Comparison of ENCODE assay signal across 23 cellular contexts in the genomic region with DNA sequence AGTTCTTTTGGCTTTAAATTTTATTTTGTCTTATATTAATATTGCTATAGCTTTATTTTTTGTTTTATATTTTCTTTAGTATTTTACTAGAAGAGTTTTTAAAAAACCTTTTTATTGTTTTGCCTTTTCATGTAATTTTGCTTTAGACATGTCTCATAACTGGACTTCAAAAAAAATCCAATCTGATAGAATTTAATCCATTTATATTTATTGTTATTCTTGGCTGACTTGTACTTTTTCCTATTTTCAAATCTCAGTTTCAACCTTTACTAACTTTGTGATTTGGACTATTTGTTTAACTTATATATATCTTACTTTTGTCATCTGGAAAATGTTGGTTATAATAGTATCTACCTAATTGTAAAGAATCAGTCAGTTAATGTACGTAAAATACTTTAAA.
"Had no signal": no experiment of that assay in that cellular context is flagged by ENCODE, and none has a peak within 500 bp of the region (broad histone marks: within the 10 kb centered on the region; RNA-seq: fewer than 3 reads in every experiment).

No MANE protein-coding gene starts in this region.

- H3K36me3 ChIP-seq: esophagus muscularis mucosa, gastroesophageal sphincter, heart right ventricle, left lung, lower lobe of right lung had no signal

- DNase-seq: dermis blood vessel endothelial cell; dorsolateral prefrontal cortex; effector CD4-positive, alpha-beta T cell; effector memory CD4-positive, alpha-beta T cell; foreskin keratinocyte; glutamatergic neuron; head of caudate nucleus; heart right ventricle; hippocampal formation; left cardiac atrium; left lung; left ventricle myocardium superior; lower lobe of right lung; mesenchymal stem cell; midbrain; naive thymus-derived CD4-positive, alpha-beta T cell had no signal

- H3K27me3 ChIP-seq: dorsolateral prefrontal cortex, esophagus muscularis mucosa, foreskin keratinocyte, gastroesophageal sphincter had no signal

- H3K4me3 ChIP-seq: coronary artery, dorsolateral prefrontal cortex, esophagus muscularis mucosa, gastroesophageal sphincter, heart right ventricle, left lung, lower lobe of right lung had no signal

- ATAC-seq: foreskin keratinocyte; gastroesophageal sphincter; heart right ventricle; left cardiac atrium; left lung; left ventricle myocardium superior; lower lobe of right lung; naive thymus-derived CD4-positive, alpha-beta T cell had no signal

- FAIRE-seq: colon, endothelial cell of umbilical vein, islet of Langerhans, keratinocyte had no signal

- H3K4me1 ChIP-seq: foreskin keratinocyte, heart right ventricle, left lung, lower lobe of right lung had no signal

- H3K27ac ChIP-seq: coronary artery, dorsolateral prefrontal cortex, esophagus muscularis mucosa, foreskin keratinocyte, gastroesophageal sphincter, heart right ventricle, left lung, lower lobe of right lung had no signal

- H3K9me3 ChIP-seq: lower lobe of right lung had no signal
